Comparison of ENCODE assay signal across 18 cellular contexts in genomic region chr4:78299565-78299972, GRCh38.
DNase-seq lines count a peak whose midpoint lies in the region; ATAC-seq, FAIRE-seq and TF ChIP-seq lines count a peak whose summit lies in the region.
"Had no signal": no experiment of that assay in that cellular context is flagged by ENCODE, and none has a peak within 500 bp of the region (broad histone marks: within the 10 kb centered on the region; RNA-seq: fewer than 3 reads in every experiment).

No MANE protein-coding gene starts in this region.

- no peaks in the 10 kb centered on the region; the same call in 1 of the 2 replicates for H3K27me3 Mint-ChIP-seq in HFFc6 (ENCODE audit: insufficient read depth)
- peaks cover 5% of the 10 kb centered on the region for H3K27me3 Mint-ChIP-seq in activated T-cell treated with anti-CD3 and anti-CD28 coated beads, Interleukin-2, amount 50 U/mL, for 4 hours (ENCODE audit: low read depth)
- peaks cover 1 to 15% of the 10 kb centered on the region in 2 donors for H3K27me3 Mint-ChIP-seq in CD8-positive, alpha-beta memory T cell
- H3K27me3 Mint-ChIP-seq: activated B cell treated with CpG ODN at 0.5 μM for 24 hours, IgD-negative memory B cell had no signal

- H3K9me3 Mint-ChIP-seq in HFFc6, result no peaks in the 10 kb centered on the region
- no peaks in the 10 kb centered on the region for H3K9me3 Mint-ChIP-seq in activated T-cell treated with anti-CD3 and anti-CD28 coated beads, Interleukin-2, amount 50 U/mL, for 4 hours
- H3K9me3 Mint-ChIP-seq in CD8-positive, alpha-beta memory T cell, result peaks cover 0 to 3% (median 0%) of the 10 kb centered on the region in 5 donors
- H3K9me3 Mint-ChIP-seq: activated B cell treated with CpG ODN at 0.5 μM for 24 hours, IgD-negative memory B cell had no signal

- H3K27ac ChIP-seq in kidney (ENCODE audit: low read depth in 2 of 2, low read length in 2 of 2), result peak overlapping the region; percentile 64 to 74
- H3K27ac ChIP-seq in CD8-positive, alpha-beta memory T cell (ENCODE audit: low read depth, low read length), result no peak overlapping the region
- H3K27ac ChIP-seq: epithelial cell of prostate, ovary, SJCRH30 had no signal

- intact Hi-C loops in kidney (cut with DNase I), result no loop called here

- H3K27ac Mint-ChIP-seq in HFFc6, result peak overlapping the region; percentile 11; the same call in 1 of the 2 replicates
- H3K27ac Mint-ChIP-seq in CD8-positive, alpha-beta memory T cell, result no peak overlapping the region
- H3K27ac Mint-ChIP-seq: activated B cell treated with CpG ODN at 0.5 μM for 24 hours; activated naive CD8-positive, alpha-beta T cell; IgD-negative memory B cell had no signal

- H3K4me1 Mint-ChIP-seq in HFFc6 (ENCODE audit: low read depth), result peaks cover 53% of the 10 kb centered on the region
- H3K4me1 Mint-ChIP-seq in activated T-cell treated with anti-CD3 and anti-CD28 coated beads, Interleukin-2, amount 50 U/mL, for 4 hours (ENCODE audit: low read depth), result no peaks in the 10 kb centered on the region
- H3K4me1 Mint-ChIP-seq in CD8-positive, alpha-beta memory T cell, result no peaks in the 10 kb centered on the region

- no peaks in the 10 kb centered on the region for H3K36me3 Mint-ChIP-seq in HFFc6 (ENCODE audit: low read depth)
- H3K36me3 Mint-ChIP-seq in activated T-cell treated with anti-CD3 and anti-CD28 coated beads, Interleukin-2, amount 50 U/mL, for 4 hours (ENCODE audit: insufficient read depth), result no peaks in the 10 kb centered on the region
- H3K36me3 Mint-ChIP-seq in CD8-positive, alpha-beta memory T cell, result no peaks in the 10 kb centered on the region
- H3K36me3 Mint-ChIP-seq: activated naive CD8-positive, alpha-beta T cell; IgD-negative memory B cell had no signal

- no peak for FAIRE-seq in kidney (lab: Jason Lieb, UNC)

- H3K4me3 Mint-ChIP-seq in HFFc6, result peak overlapping the region; percentile 22; the same call in 1 of the 2 replicates
- H3K4me3 Mint-ChIP-seq in activated T-cell treated with anti-CD3 and anti-CD28 coated beads, Interleukin-2, amount 50 U/mL, for 4 hours, result no peak overlapping the region
- no peak overlapping the region for H3K4me3 Mint-ChIP-seq in CD8-positive, alpha-beta memory T cell
- H3K4me3 Mint-ChIP-seq: activated B cell treated with CpG ODN at 0.5 μM for 24 hours; activated naive CD8-positive, alpha-beta T cell; IgD-negative memory B cell had no signal

- H3K27me3 ChIP-seq in CD8-positive, alpha-beta memory T cell (ENCODE audit: insufficient read depth, low read length, poor library complexity, severe bottlenecking), result no peaks in the 10 kb centered on the region
- H3K27me3 ChIP-seq: ovary, SJCRH30 had no signal

- POLR2A ChIA-PET in CD8-positive, alpha-beta memory T cell (lab: Charles Lee), result no interaction called here

- ATAC-seq in GM18498 (IDR thresholded peaks at IDR 0.05; ENCODE audit: unreplicated experiment), result peak; percentile 67
- no peak for ATAC-seq in activated T-cell treated with anti-CD3 and anti-CD28 coated beads, Interleukin-2, amount 50 U/mL, for 4 hours

- H3K36me3 ChIP-seq in kidney (ENCODE audit: control insufficient read depth in 1 of 2, insufficient read depth in 2 of 2, low read length in 2 of 2), result no peaks in the 10 kb centered on the region
- no peaks in the 10 kb centered on the region for H3K36me3 ChIP-seq in CD8-positive, alpha-beta memory T cell (ENCODE audit: insufficient read depth, low read length)
- H3K36me3 ChIP-seq: ovary had no signal

- CTCF ChIA-PET in CD8-positive, alpha-beta memory T cell (lab: Charles Lee), result no interaction called here

- peak overlapping the region in 1 of 2 donors; percentile 13 for H3K4me3 ChIP-seq in kidney (ENCODE audit: low read length in 2 of 2)
- H3K4me3 ChIP-seq in CD8-positive, alpha-beta memory T cell (ENCODE audit: low read length), result no peak overlapping the region
- H3K4me3 ChIP-seq: ovary, SJCRH30 had no signal

- H3K4me1 ChIP-seq in kidney (ENCODE audit: control insufficient read depth in 1 of 2, insufficient read depth in 1 of 2, low read depth in 1 of 2, low read length in 2 of 2), result peaks cover 10 to 19% of the 10 kb centered on the region in 2 donors
- no peaks in the 10 kb centered on the region for H3K4me1 ChIP-seq in CD8-positive, alpha-beta memory T cell (ENCODE audit: insufficient read depth, low read length)

- no peaks in the 10 kb centered on the region for H3K9me3 ChIP-seq in kidney (ENCODE audit: control insufficient read depth in 1 of 2, low read length in 2 of 2)
- no peaks in the 10 kb centered on the region for H3K9me3 ChIP-seq in CD8-positive, alpha-beta memory T cell (ENCODE audit: low read length)
- H3K9me3 ChIP-seq: ovary had no signal

- H3K9ac ChIP-seq in kidney (ENCODE audit: low read length in 2 of 2), result no peak overlapping the region

- DNase-seq in HFFc6 (no peak), OCI-M1 (lab: John Stamatoyannopoulos, UW) (peak; percentile 88), kidney (no peak), foreskin melanocyte (no peak), NCI-H446 (lab: John Stamatoyannopoulos, UW) (no peak)
- DNase-seq in activated T-cell treated with anti-CD3 and anti-CD28 coated beads, Interleukin-2, amount 50 U/mL, for 4 hours, result no peak
- DNase-seq in CD8-positive, alpha-beta memory T cell, result no peak
- DNase-seq: activated B cell treated with CpG ODN at 0.5 μM for 24 hours; activated CD8-positive, alpha-beta memory T cell treated with anti-CD3 and anti-CD28 coated beads, Interleukin-2, amount 50 U/mL, for 4 hours; GOT3; NCI-H187 treated with DMSO at 0.1 percent for 48 hours; NK-92 treated with Interleukin-12 subunit alpha and Interleukin-12 subunit beta, amount 100 ng/mL, for 24 hours; ovary; SJCRH30 had no signal

- TF ChIP-seq CTCF in HFFc6 (IDR thresholded peaks at IDR 0.05) (no peak), kidney (IDR thresholded peaks at IDR 0.05; ENCODE audit: borderline replicate concordance, extremely low read depth, insufficient read depth) (no peak)
